25 cellular contexts compared by ENCODE assay signal in the genomic region with DNA sequence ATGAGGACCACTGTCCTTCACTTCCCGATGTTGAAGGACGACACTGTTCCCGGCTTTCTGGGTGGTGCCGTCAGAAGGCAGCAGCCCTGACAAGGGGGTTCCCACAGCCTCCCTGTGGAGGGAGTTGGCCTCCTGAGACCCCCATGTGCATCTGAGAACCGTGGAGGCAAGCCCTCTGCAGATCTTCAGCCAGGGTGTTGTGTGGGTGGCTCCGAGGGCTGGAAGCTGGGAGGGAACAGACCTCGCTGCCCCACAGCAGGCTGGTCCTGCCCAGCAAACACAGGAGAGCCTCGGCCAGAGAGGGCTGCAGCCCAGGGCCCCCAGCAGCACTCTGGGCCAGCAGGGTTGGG. TPM values are rescaled to one million over a fixed set of nuclear protein-coding genes. Genes with fewer than 3 reads are reported as not detected.
"Had no signal": no experiment of that assay in that cellular context is flagged by ENCODE, and none has a peak within 500 bp of the region (broad histone marks: within the 10 kb centered on the region; RNA-seq: fewer than 3 reads in every experiment).

No MANE protein-coding gene starts in this region.

- H3K9me3 ChIP-seq: body of pancreas, heart right ventricle, prostate gland, vagina had no signal

- H3K4me1 ChIP-seq: body of pancreas, heart right ventricle, prostate gland had no signal

- H3K36me3 ChIP-seq: cardiac muscle cell, prostate gland had no signal

- H3K4me1 Mint-ChIP-seq: activated naive CD4-positive, alpha-beta T cell treated with anti-CD3 and anti-CD28 coated beads, Interleukin-2, amount 10 ng/mL, durations not matched to agents 7 days and 5 days; activated naive CD8-positive, alpha-beta T cell treated with anti-CD3 and anti-CD28 coated beads, Interleukin-2, amount 50 U/mL, for 24 hours; naive thymus-derived CD4-positive, alpha-beta T cell; stimulated activated effector memory CD8-positive, alpha-beta T cell treated with anti-CD3 and anti-CD28 coated beads, Interleukin-12 subunit alpha, Interleukin-12 subunit beta, amount 100 ng/mL, for 72 hours; stimulated activated naive CD8-positive, alpha-beta T cell treated with anti-CD3 and anti-CD28 coated beads, Interleukin-15, amount 100 ng/mL, for 72 hours had no signal

- H3K27me3 Mint-ChIP-seq: activated B cell treated with CpG ODN at 0.5 μM for 24 hours; activated naive CD4-positive, alpha-beta T cell treated with anti-CD3 and anti-CD28 coated beads, Interleukin-2, amount 10 ng/mL, durations not matched to agents 7 days and 5 days; activated naive CD8-positive, alpha-beta T cell treated with anti-CD3 and anti-CD28 coated beads, Interleukin-2, amount 50 U/mL, for 24 hours; dendritic cell treated with granulocyte-macrophage colony-stimulating factor and Interleukin-4, amounts not matched to agents 40 ng/mL and 50 ng/mL, for 4 days; naive thymus-derived CD4-positive, alpha-beta T cell; stimulated activated naive CD8-positive, alpha-beta T cell treated with anti-CD3 and anti-CD28 coated beads, Interleukin-15, amount 100 ng/mL, for 72 hours had no signal

- H3K27me3 ChIP-seq: body of pancreas, cardiac muscle cell, heart right ventricle, vagina had no signal

- H3K4me3 ChIP-seq: body of pancreas, cardiac muscle cell, heart right ventricle, prostate gland, skin epidermis, vagina had no signal

- ATAC-seq: activated naive CD8-positive, alpha-beta T cell treated with anti-CD3 and anti-CD28 coated beads, Interleukin-2, amount 50 U/mL, for 24 hours; activated T-cell treated with anti-CD3 and anti-CD28 coated beads, Interleukin-2, amount 50 U/mL, for 4 hours; body of pancreas; heart right ventricle; naive thymus-derived CD4-positive, alpha-beta T cell; stimulated activated effector memory CD8-positive, alpha-beta T cell treated with anti-CD3 and anti-CD28 coated beads, Interleukin-12 subunit alpha, Interleukin-12 subunit beta, amount 100 ng/mL, for 72 hours; stimulated activated naive CD8-positive, alpha-beta T cell treated with anti-CD3 and anti-CD28 coated beads, Interleukin-15, amount 100 ng/mL, for 72 hours had no signal

- H3K27ac Mint-ChIP-seq: activated B cell treated with CpG ODN at 0.5 μM for 24 hours; activated naive CD4-positive, alpha-beta T cell treated with anti-CD3 and anti-CD28 coated beads, Interleukin-2, amount 10 ng/mL, durations not matched to agents 7 days and 5 days; activated naive CD8-positive, alpha-beta T cell treated with anti-CD3 and anti-CD28 coated beads, Interleukin-2, amount 50 U/mL, for 24 hours; activated T-helper 2 cell treated with anti-CD3 and anti-CD28 coated beads, Interferon-gamma antibody, Interleukin-2, Interleukin-4, amounts not matched to agents 10 μg/mL and 5 μg/mL and 100 μg/mL, durations not matched to agents 14 hours and 24 hours and 36 hours; dendritic cell treated with granulocyte-macrophage colony-stimulating factor and Interleukin-4, amounts not matched to agents 40 ng/mL and 50 ng/mL, for 4 days; T-helper 1 cell treated with Interleukin-12 subunit alpha and Interleukin-12 subunit beta and Interleukin-4 antibody, amounts not matched to agents 30 μg/mL and 1 μg/mL, for 36 hours had no signal

- H3K9me3 Mint-ChIP-seq: activated B cell treated with CpG ODN at 0.5 μM for 24 hours; activated naive CD4-positive, alpha-beta T cell treated with anti-CD3 and anti-CD28 coated beads, Interleukin-2, amount 10 ng/mL, durations not matched to agents 7 days and 5 days; activated naive CD8-positive, alpha-beta T cell treated with anti-CD3 and anti-CD28 coated beads, Interleukin-2, amount 50 U/mL, for 24 hours; activated T-cell treated with anti-CD3 and anti-CD28 coated beads, Interleukin-2, amount 50 U/mL, for 4 hours; activated T-helper 2 cell treated with anti-CD3 and anti-CD28 coated beads, Interferon-gamma antibody, Interleukin-2, Interleukin-4, amounts not matched to agents 10 μg/mL and 5 μg/mL and 100 μg/mL, durations not matched to agents 14 hours and 24 hours and 36 hours; dendritic cell treated with granulocyte-macrophage colony-stimulating factor and Interleukin-4, amounts not matched to agents 40 ng/mL and 50 ng/mL, for 4 days; naive thymus-derived CD4-positive, alpha-beta T cell; stimulated activated effector memory CD8-positive, alpha-beta T cell treated with anti-CD3 and anti-CD28 coated beads, Interleukin-12 subunit alpha, Interleukin-12 subunit beta, amount 100 ng/mL, for 72 hours; stimulated activated naive CD8-positive, alpha-beta T cell treated with anti-CD3 and anti-CD28 coated beads, Interleukin-15, amount 100 ng/mL, for 72 hours; T-helper 1 cell treated with Interleukin-12 subunit alpha and Interleukin-12 subunit beta and Interleukin-4 antibody, amounts not matched to agents 30 μg/mL and 1 μg/mL, for 36 hours had no signal

- H3K4me3 Mint-ChIP-seq: activated B cell treated with CpG ODN at 0.5 μM for 24 hours; activated naive CD4-positive, alpha-beta T cell treated with anti-CD3 and anti-CD28 coated beads, Interleukin-2, amount 10 ng/mL, durations not matched to agents 7 days and 5 days; activated naive CD8-positive, alpha-beta T cell treated with anti-CD3 and anti-CD28 coated beads, Interleukin-2, amount 50 U/mL, for 24 hours; activated T-cell treated with anti-CD3 and anti-CD28 coated beads, Interleukin-2, amount 50 U/mL, for 4 hours; dendritic cell treated with granulocyte-macrophage colony-stimulating factor and Interleukin-4, amounts not matched to agents 40 ng/mL and 50 ng/mL, for 4 days; naive thymus-derived CD4-positive, alpha-beta T cell; stimulated activated effector memory CD8-positive, alpha-beta T cell treated with anti-CD3 and anti-CD28 coated beads, Interleukin-12 subunit alpha, Interleukin-12 subunit beta, amount 100 ng/mL, for 72 hours; stimulated activated naive CD8-positive, alpha-beta T cell treated with anti-CD3 and anti-CD28 coated beads, Interleukin-15, amount 100 ng/mL, for 72 hours; T-helper 1 cell treated with Interleukin-12 subunit alpha and Interleukin-12 subunit beta and Interleukin-4 antibody, amounts not matched to agents 30 μg/mL and 1 μg/mL, for 36 hours had no signal

- DNase-seq: activated B cell treated with CpG ODN at 0.5 μM for 24 hours; activated CD4-positive, alpha-beta T cell treated with anti-CD3 and anti-CD28 coated beads for 4 hours; activated CD4-positive, alpha-beta T cell treated with anti-CD3 and anti-CD28 coated beads, Interleukin-2, amount 50 U/mL, for 48 hours; activated CD8-positive, alpha-beta memory T cell treated with anti-CD3 and anti-CD28 coated beads, Interleukin-2, amount 50 U/mL, for 48 hours; activated naive CD4-positive, alpha-beta T cell treated with anti-CD3 and anti-CD28 coated beads, Interleukin-2, amount 10 ng/mL, durations not matched to agents 7 days and 5 days; activated naive CD8-positive, alpha-beta T cell treated with anti-CD3 and anti-CD28 coated beads, Interleukin-2, amount 50 U/mL, for 24 hours; activated T-cell treated with anti-CD3 and anti-CD28 coated beads, Interleukin-2, amount 50 U/mL, for 4 hours; effector CD4-positive, alpha-beta T cell; foreskin fibroblast; islet precursor cell; naive thymus-derived CD4-positive, alpha-beta T cell; stimulated activated CD4-positive, alpha-beta T cell treated with anti-CD3 and anti-CD28 coated beads, Interleukin-2, amount 100 ng/mL, for 24 hours; stimulated activated naive CD8-positive, alpha-beta T cell treated with anti-CD3 and anti-CD28 coated beads, Interleukin-15, amount 100 ng/mL, for 72 hours; trophoblast cell had no signal

- H3K27ac ChIP-seq: body of pancreas, cardiac muscle cell, heart right ventricle, prostate gland, skin epidermis, vagina had no signal

RNA-seq across cellular contexts. Expression of a gene that starts 36.0 kb away (rescaled TPM):
- total RNA-seq: activated B cell treated with CpG ODN at 0.5 μM for 24 hours; activated CD8-positive, alpha-beta memory T cell treated with anti-CD3 and anti-CD28 coated beads for 36 hours had no signal
